Comparison of ENCODE assay signal across 16 cellular contexts in the genomic region with DNA sequence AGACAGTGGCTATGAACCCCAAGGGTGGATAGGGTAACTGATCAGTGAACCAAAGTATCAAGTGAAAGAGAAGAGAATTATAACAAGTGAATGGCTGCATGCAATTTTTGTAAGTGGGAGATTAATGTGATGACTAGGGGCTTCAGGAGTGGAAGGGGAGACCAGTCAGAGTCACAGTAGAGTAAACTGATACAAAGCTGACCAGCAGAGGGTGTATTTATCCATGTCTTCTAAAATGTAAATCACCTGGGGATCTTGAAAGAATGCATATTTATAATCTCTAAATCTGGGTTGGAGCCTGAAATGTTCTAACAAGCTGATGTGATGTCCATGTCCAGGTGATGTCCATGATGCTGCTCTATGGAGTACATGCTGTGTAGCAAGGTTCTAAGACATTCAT.
DNase-seq lines count a peak whose midpoint lies in the region; TF ChIP-seq lines count a peak whose summit lies in the region.
"Had no signal": no experiment of that assay in that cellular context is flagged by ENCODE, and none has a peak within 500 bp of the region (broad histone marks: within the 10 kb centered on the region; RNA-seq: fewer than 3 reads in every experiment).

No MANE protein-coding gene starts in this region.

- no peaks in the 10 kb centered on the region for H3K4me1 Mint-ChIP-seq in activated naive CD4-positive, alpha-beta T cell treated with anti-CD3 and anti-CD28 coated beads, Interleukin-2, amount 10 ng/mL, durations not matched to agents 7 days and 5 days
- H3K4me1 Mint-ChIP-seq: activated naive CD8-positive, alpha-beta T cell treated with anti-CD3 and anti-CD28 coated beads, Interleukin-2, amount 50 U/mL, for 24 hours; T-helper 17 cell had no signal

- no peak overlapping the region for H3K4me3 ChIP-seq in fibroblast of lung (replicated peaks in 1 of 4; ENCODE audit: control extremely low read depth in 1 of 4, insufficient read depth in 1 of 4, low read depth in 3 of 4, low read length in 4 of 4)
- no peak overlapping the region for H3K4me3 ChIP-seq in retinal pigment epithelial cell (ENCODE audit: low read length)
- H3K4me3 ChIP-seq: heart left ventricle, thyroid gland had no signal

- no peak overlapping the region for H2AFZ ChIP-seq in fibroblast of lung (ENCODE audit: low read length)

- no peak overlapping the region for H3K4me3 Mint-ChIP-seq in activated naive CD4-positive, alpha-beta T cell treated with anti-CD3 and anti-CD28 coated beads, Interleukin-2, amount 10 ng/mL, durations not matched to agents 7 days and 5 days
- H3K4me3 Mint-ChIP-seq: activated naive CD8-positive, alpha-beta T cell treated with anti-CD3 and anti-CD28 coated beads, Interleukin-2, amount 50 U/mL, for 24 hours; effector memory CD8-positive, alpha-beta T cell; mesothelial cell of epicardium; T-helper 17 cell had no signal

- CTCF ChIA-PET in activated naive CD4-positive, alpha-beta T cell treated with anti-CD3 and anti-CD28 coated beads, Interleukin-2, amount 10 ng/mL, durations not matched to agents 7 days and 5 days (lab: Charles Lee) = no interaction called here

- H3K4me1 ChIP-seq in fibroblast of lung (ENCODE audit: control insufficient read depth, extremely low read depth, insufficient read depth, low read length) = no peaks in the 10 kb centered on the region
- H3K4me1 ChIP-seq: heart left ventricle had no signal

- H3K27me3 Mint-ChIP-seq in activated naive CD4-positive, alpha-beta T cell treated with anti-CD3 and anti-CD28 coated beads, Interleukin-2, amount 10 ng/mL, durations not matched to agents 7 days and 5 days = no peaks in the 10 kb centered on the region
- H3K27me3 Mint-ChIP-seq: activated naive CD8-positive, alpha-beta T cell treated with anti-CD3 and anti-CD28 coated beads, Interleukin-2, amount 50 U/mL, for 24 hours; effector memory CD8-positive, alpha-beta T cell; T-helper 17 cell had no signal

- no peak overlapping the region for H3K4me2 ChIP-seq in fibroblast of lung (ENCODE audit: extremely low read depth, insufficient read depth, low read length)

- no peak overlapping the region for H3K27ac Mint-ChIP-seq in activated naive CD4-positive, alpha-beta T cell treated with anti-CD3 and anti-CD28 coated beads, Interleukin-2, amount 10 ng/mL, durations not matched to agents 7 days and 5 days
- H3K27ac Mint-ChIP-seq: activated naive CD8-positive, alpha-beta T cell treated with anti-CD3 and anti-CD28 coated beads, Interleukin-2, amount 50 U/mL, for 24 hours; effector memory CD8-positive, alpha-beta T cell; mesothelial cell of epicardium; T-helper 17 cell had no signal

- H3K27me3 ChIP-seq in fibroblast of lung (ENCODE audit: control insufficient read depth, insufficient read depth, low read length) = no peaks in the 10 kb centered on the region
- H3K27me3 ChIP-seq: heart left ventricle, thyroid gland had no signal

- no peak overlapping the region for H3K9ac ChIP-seq in fibroblast of lung (ENCODE audit: insufficient read depth, low read length)

- no peaks in the 10 kb centered on the region for H4K20me1 ChIP-seq in fibroblast of lung (ENCODE audit: control insufficient read depth, extremely low read depth, insufficient read depth, low read length)

- TF ChIP-seq CTCF in fibroblast of lung (conservative IDR thresholded peaks at IDR 0.05 in 1 of 2, IDR thresholded peaks at IDR 0.05 in 1 of 2; ENCODE audit: low read depth in 1 of 2, low read length in 2 of 2) (no peak), retinal pigment epithelial cell (conservative IDR thresholded peaks at IDR 0.05; ENCODE audit: low read depth, low read length) (peak; percentile 22), GM10266 (IDR thresholded peaks at IDR 0.05; ENCODE audit: control insufficient read depth, insufficient read depth, low read depth, missing control alignments) (no peak)

- no peaks in the 10 kb centered on the region for H3K79me2 ChIP-seq in fibroblast of lung (ENCODE audit: control insufficient read depth, insufficient read depth, low read length)

- H3K9me3 Mint-ChIP-seq in activated naive CD4-positive, alpha-beta T cell treated with anti-CD3 and anti-CD28 coated beads, Interleukin-2, amount 10 ng/mL, durations not matched to agents 7 days and 5 days = peaks cover 2% of the 10 kb centered on the region

- H3K27ac ChIP-seq in fibroblast of lung (ENCODE audit: insufficient read depth, low read length) = no peak overlapping the region
- H3K27ac ChIP-seq: heart left ventricle, thyroid gland had no signal

- H3K9me3 ChIP-seq in fibroblast of lung (ENCODE audit: control insufficient read depth, insufficient read depth, low read depth, low read length) = no peaks in the 10 kb centered on the region
- H3K9me3 ChIP-seq: thyroid gland had no signal

- H3K36me3 Mint-ChIP-seq in activated naive CD4-positive, alpha-beta T cell treated with anti-CD3 and anti-CD28 coated beads, Interleukin-2, amount 10 ng/mL, durations not matched to agents 7 days and 5 days = no peaks in the 10 kb centered on the region
- H3K36me3 Mint-ChIP-seq: mesothelial cell of epicardium had no signal

- no peaks in the 10 kb centered on the region for H3K36me3 ChIP-seq in fibroblast of lung (ENCODE audit: control insufficient read depth, insufficient read depth, low read length)
- H3K36me3 ChIP-seq: heart left ventricle, thyroid gland had no signal

- peak; percentile 11 for DNase-seq in NCI-H748 (lab: John Stamatoyannopoulos, UW; ENCODE audit: unreplicated experiment)
- DNase-seq in NCI-H748 treated with DMSO at 0.1 percent for 48 hours (lab: John Stamatoyannopoulos, UW) = no peak
- peak; percentile 20 for DNase-seq in OCI-M1 (lab: John Stamatoyannopoulos, UW)
- DNase-seq in fibroblast of lung (ENCODE audit: low read depth in 2 of 2) = peak; percentile 14 to 15
- no peak for DNase-seq in retinal pigment epithelial cell (ENCODE audit: low read depth)
- DNase-seq in activated CD4-positive, alpha-beta T cell treated with anti-CD3 and anti-CD28 coated beads for 4 hours = no peak
- DNase-seq in activated naive CD4-positive, alpha-beta T cell treated with anti-CD3 and anti-CD28 coated beads, Interleukin-2, amount 10 ng/mL, durations not matched to agents 7 days and 5 days = no peak
- no peak for DNase-seq in GM10266 (ENCODE audit: extremely low spot score)
- DNase-seq: activated naive CD8-positive, alpha-beta T cell treated with anti-CD3 and anti-CD28 coated beads, Interleukin-2, amount 50 U/mL, for 24 hours; effector memory CD8-positive, alpha-beta T cell; GDM1; heart left ventricle; NCI-H1048; T-helper 17 cell; thyroid gland had no signal

Comparison
In these comparisons a context has a peak if more than half of its experiments do, and no peak if none do; other contexts are left out.
1. DNase-seq: peak in NCI-H748 (single experiment), OCI-M1 (single experiment) and fibroblast of lung (2 of 2); none in NCI-H748 treated with DMSO at 0.1 percent for 48 hours (single experiment), retinal pigment epithelial cell (single experiment), activated CD4-positive, alpha-beta T cell treated with anti-CD3 and anti-CD28 coated beads for 4 hours (0 of 2), activated naive CD4-positive, alpha-beta T cell treated with anti-CD3 and anti-CD28 coated beads, Interleukin-2, amount 10 ng/mL, durations not matched to agents 7 days and 5 days (single experiment) and GM10266 (single experiment).